Comparison of ENCODE assay signal across 16 cellular contexts in the genomic region with DNA sequence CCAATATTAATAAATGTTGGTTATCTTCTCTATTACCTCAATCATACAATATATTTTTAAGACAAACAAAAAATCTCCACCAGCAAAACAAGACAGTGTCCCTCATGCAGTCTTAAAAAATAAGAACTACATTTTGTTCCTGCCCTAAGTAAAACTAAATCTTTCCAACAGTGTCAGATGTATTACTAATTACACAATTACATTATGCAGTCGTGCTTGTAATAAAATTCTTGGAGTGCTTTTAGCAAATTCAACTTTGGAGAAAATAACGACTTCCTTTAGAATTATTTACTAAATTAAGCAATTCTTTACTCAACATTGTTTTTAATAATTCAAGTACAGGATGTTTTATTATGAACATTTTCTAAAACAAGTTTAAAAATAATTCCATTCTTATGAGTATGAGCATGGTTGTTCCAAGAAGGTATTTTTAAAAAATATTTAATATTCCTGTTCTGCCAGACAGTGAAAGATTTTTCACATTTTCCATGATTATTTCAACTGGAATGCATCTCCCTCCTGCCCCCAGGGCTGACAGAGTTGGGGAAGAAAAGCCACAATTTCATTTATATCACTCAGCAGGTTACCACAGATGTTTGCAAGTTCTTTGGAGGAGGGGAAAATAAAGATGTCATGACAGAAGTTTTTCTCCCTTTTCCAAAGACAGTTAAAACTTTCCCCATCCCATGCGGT.
A peak's percentile ranks its signal among the peaks of the same experiment; 100 is the strongest.
DNase-seq lines count a peak whose midpoint lies in the region; ATAC-seq, FAIRE-seq and TF ChIP-seq lines count a peak whose summit lies in the region.
"Had no signal": no experiment of that assay in that cellular context is flagged by ENCODE, and none has a peak within 500 bp of the region (broad histone marks: within the 10 kb centered on the region; RNA-seq: fewer than 3 reads in every experiment).

No MANE protein-coding gene starts in this region.

- no peaks in the 10 kb centered on the region for H3K36me3 Mint-ChIP-seq in natural killer cell treated with Interleukin-12 subunit alpha and Interleukin-12 subunit beta and Interleukin-15 and Interleukin-18, amount 100 ng/mL, for 72 hours

- H3K4me3 ChIP-seq in heart right ventricle (no peak overlapping the region), mammary epithelial cell (replicated peaks in 1 of 3; ENCODE audit: insufficient read depth in 1 of 3, low read depth in 2 of 3, low read length in 3 of 3) (no peak overlapping the region), keratinocyte (ENCODE audit: control insufficient read depth in 2 of 3, extremely low read depth in 1 of 3, insufficient read depth in 2 of 3, low read depth in 1 of 3, low read length in 3 of 3) (peak overlapping the region in 1 of 3 experiments; percentile 39)
- H3K4me3 ChIP-seq: A549 had no signal

- H3K27ac ChIP-seq in heart right ventricle (peak overlapping the region in 4 of 10 donors; percentile 47 to 70 (median 57)), mammary epithelial cell (ENCODE audit: insufficient read depth, low read depth, low read length) (peak overlapping the region; percentile 41), keratinocyte (ENCODE audit: control insufficient read depth, insufficient read depth, low read length) (peak overlapping the region; percentile 51)
- H3K27ac ChIP-seq: A549 had no signal

- H3K9me3 Mint-ChIP-seq in natural killer cell treated with Interleukin-12 subunit alpha and Interleukin-12 subunit beta and Interleukin-15 and Interleukin-18, amount 100 ng/mL, for 72 hours = no peaks in the 10 kb centered on the region
- H3K9me3 Mint-ChIP-seq: activated CD4-positive, alpha-beta memory T cell treated with anti-CD3 and anti-CD28 coated beads, Interleukin-2, amount 10 ng/mL, durations not matched to agents 7 days and 5 days; activated naive CD4-positive, alpha-beta T cell treated with anti-CD3 and anti-CD28 coated beads for 36 hours; T-helper 1 cell treated with Interleukin-12 subunit alpha and Interleukin-12 subunit beta and Interleukin-4 antibody, amounts not matched to agents 30 μg/mL and 1 μg/mL, for 36 hours had no signal

- peak overlapping the region; percentile 81 for H2AFZ ChIP-seq in mammary epithelial cell (ENCODE audit: low read depth, low read length)
- no peak overlapping the region for H2AFZ ChIP-seq in keratinocyte (ENCODE audit: control insufficient read depth, low read length)

- WGBS in heart right ventricle, 2 donors = 65% methylated on average over 3 of the region's 3 CpGs
- WGBS in mammary epithelial cell (ENCODE audit: low coverage, missing lambda C conversion rate) = 5% methylated on average over 2 of the region's 3 CpGs

- ATAC-seq in heart right ventricle (peak in 5 of 8 donors; percentile 49 to 78 (median 69)), GM21447 (IDR thresholded peaks at IDR 0.05; ENCODE audit: unreplicated experiment) (no peak)
- no peak for ATAC-seq in natural killer cell treated with Interleukin-12 subunit alpha and Interleukin-12 subunit beta and Interleukin-15 and Interleukin-18, amount 100 ng/mL, for 72 hours
- ATAC-seq: A549 had no signal

- H3K27me3 ChIP-seq in heart right ventricle (no peaks in the 10 kb centered on the region), mammary epithelial cell (ENCODE audit: insufficient read depth, low read length) (no peaks in the 10 kb centered on the region), keratinocyte (ENCODE audit: control insufficient read depth, extremely low read depth, insufficient read depth, low read length) (no peaks in the 10 kb centered on the region)

- no peak for FAIRE-seq in keratinocyte (lab: Jason Lieb, UNC)
- FAIRE-seq: A549 had no signal

- CTCF ChIA-PET in mammary epithelial cell (lab: Charles Lee; ENCODE audit: low non-redundant PET) = no interaction called here

- H3K27me3 Mint-ChIP-seq in natural killer cell treated with Interleukin-12 subunit alpha and Interleukin-12 subunit beta and Interleukin-15 and Interleukin-18, amount 100 ng/mL, for 72 hours = peaks cover 10 to 21% of the 10 kb centered on the region in 2 donors
- H3K27me3 Mint-ChIP-seq: activated CD4-positive, alpha-beta memory T cell treated with anti-CD3 and anti-CD28 coated beads, Interleukin-2, amount 10 ng/mL, durations not matched to agents 7 days and 5 days had no signal

- no peaks in the 10 kb centered on the region for H3K36me3 ChIP-seq in heart right ventricle
- no peaks in the 10 kb centered on the region for H3K36me3 ChIP-seq in mammary epithelial cell (ENCODE audit: insufficient read depth, low read length)
- H3K36me3 ChIP-seq in keratinocyte (ENCODE audit: control insufficient read depth in 2 of 2, extremely low read depth in 1 of 2, insufficient read depth in 2 of 2, low read length in 2 of 2) = no peaks in the 10 kb centered on the region

- no peak overlapping the region for H3K4me3 Mint-ChIP-seq in natural killer cell treated with Interleukin-12 subunit alpha and Interleukin-12 subunit beta and Interleukin-15 and Interleukin-18, amount 100 ng/mL, for 72 hours
- H3K4me3 Mint-ChIP-seq: activated CD4-positive, alpha-beta memory T cell treated with anti-CD3 and anti-CD28 coated beads, Interleukin-2, amount 10 ng/mL, durations not matched to agents 7 days and 5 days; activated naive CD4-positive, alpha-beta T cell treated with anti-CD3 and anti-CD28 coated beads for 36 hours; T-helper 1 cell treated with Interleukin-12 subunit alpha and Interleukin-12 subunit beta and Interleukin-4 antibody, amounts not matched to agents 30 μg/mL and 1 μg/mL, for 36 hours had no signal

- no peaks in the 10 kb centered on the region for H3K4me1 Mint-ChIP-seq in natural killer cell treated with Interleukin-12 subunit alpha and Interleukin-12 subunit beta and Interleukin-15 and Interleukin-18, amount 100 ng/mL, for 72 hours (ENCODE audit: low read depth in 2 of 2)
- H3K4me1 Mint-ChIP-seq: activated CD4-positive, alpha-beta memory T cell treated with anti-CD3 and anti-CD28 coated beads, Interleukin-2, amount 10 ng/mL, durations not matched to agents 7 days and 5 days had no signal

- no peak overlapping the region for H3K27ac Mint-ChIP-seq in natural killer cell treated with Interleukin-12 subunit alpha and Interleukin-12 subunit beta and Interleukin-15 and Interleukin-18, amount 100 ng/mL, for 72 hours
- H3K27ac Mint-ChIP-seq: activated CD4-positive, alpha-beta memory T cell treated with anti-CD3 and anti-CD28 coated beads, Interleukin-2, amount 10 ng/mL, durations not matched to agents 7 days and 5 days; activated naive CD4-positive, alpha-beta T cell treated with anti-CD3 and anti-CD28 coated beads for 36 hours; T-helper 1 cell treated with Interleukin-12 subunit alpha and Interleukin-12 subunit beta and Interleukin-4 antibody, amounts not matched to agents 30 μg/mL and 1 μg/mL, for 36 hours had no signal

- H3K4me1 ChIP-seq in heart right ventricle = no peaks in the 10 kb centered on the region
- H3K4me1 ChIP-seq in mammary epithelial cell (ENCODE audit: insufficient read depth, low read length) = peaks cover 32% of the 10 kb centered on the region
- H3K4me1 ChIP-seq in keratinocyte (ENCODE audit: control insufficient read depth, extremely low read depth, insufficient read depth, low read length) = peaks cover 24% of the 10 kb centered on the region
- H3K4me1 ChIP-seq: A549 had no signal

- TF ChIP-seq CTCF in heart right ventricle (IDR thresholded peaks at IDR 0.05) (no peak), mammary epithelial cell (conservative IDR thresholded peaks at IDR 0.05 in 1 of 2, IDR thresholded peaks at IDR 0.05 in 1 of 2; ENCODE audit: extremely low read depth in 1 of 2, insufficient read depth in 1 of 2, low read depth in 1 of 2, low read length in 2 of 2) (no peak), keratinocyte (optimal IDR thresholded peaks at IDR 0.05 in 1 of 3, IDR thresholded peaks at IDR 0.05 in 1 of 3, conservative IDR thresholded peaks at IDR 0.05 in 1 of 3; ENCODE audit: extremely low read depth in 1 of 3, insufficient read depth in 2 of 3, low read length in 3 of 3) (no peak)

- H3K4me2 ChIP-seq in mammary epithelial cell (ENCODE audit: insufficient read depth, low read depth, low read length) = peak overlapping the region; percentile 62
- H3K4me2 ChIP-seq in keratinocyte (ENCODE audit: control insufficient read depth, extremely low read depth, insufficient read depth, low read depth, low read length) = peak overlapping the region; percentile 60
- H3K4me2 ChIP-seq: A549 had no signal

- H4K20me1 ChIP-seq in mammary epithelial cell (ENCODE audit: insufficient read depth, low read length) = no peaks in the 10 kb centered on the region
- no peaks in the 10 kb centered on the region for H4K20me1 ChIP-seq in keratinocyte (ENCODE audit: control insufficient read depth, extremely low read depth, insufficient read depth, low read length)

- in situ Hi-C loops in mammary epithelial cell (cut with MboI; ENCODE audit: low sequenced_read_pairs in 2 of 2) = no loop called here

- H3K9ac ChIP-seq in mammary epithelial cell (ENCODE audit: insufficient read depth, low read length) (no peak overlapping the region), keratinocyte (ENCODE audit: control insufficient read depth, extremely low read depth, insufficient read depth, low read length) (no peak overlapping the region)

- DNase-seq in heart right ventricle (no peak), cardiac septum (ENCODE audit: low spot score) (no peak), mammary epithelial cell (peak; percentile 75), keratinocyte (ENCODE audit: low read depth, low spot score) (peak; percentile 75), DMS114 treated with DMSO at 0.1 percent for 48 hours (lab: John Stamatoyannopoulos, UW; ENCODE audit: unreplicated experiment) (no peak), medulla oblongata (ENCODE audit: extremely low spot score) (no peak)
- no peak for DNase-seq in natural killer cell treated with Interleukin-12 subunit alpha and Interleukin-12 subunit beta and Interleukin-15 and Interleukin-18, amount 100 ng/mL, for 72 hours (ENCODE audit: low spot score)
- DNase-seq: activated CD4-positive, alpha-beta memory T cell treated with anti-CD3 and anti-CD28 coated beads, Interleukin-2, amount 10 ng/mL, durations not matched to agents 7 days and 5 days; activated naive CD4-positive, alpha-beta T cell treated with anti-CD3 and anti-CD28 coated beads for 36 hours; DMS79; midbrain; NCI-H187; substantia nigra had no signal

- intact Hi-C loops in heart right ventricle (cut with DNase I) = no loop called here
- intact Hi-C loops in cardiac septum (cut with DNase I) = no loop called here
- intact Hi-C loops in mammary epithelial cell (cut with micrococcal nuclease) = no loop called here

- no peaks in the 10 kb centered on the region for H3K9me1 ChIP-seq in keratinocyte (ENCODE audit: control insufficient read depth, extremely low read depth, insufficient read depth, low read length)

- H3K79me2 ChIP-seq in mammary epithelial cell (ENCODE audit: insufficient read depth, low read length) (no peaks in the 10 kb centered on the region), keratinocyte (ENCODE audit: control insufficient read depth, insufficient read depth, low read length) (no peaks in the 10 kb centered on the region)

- dilution Hi-C loops in mammary epithelial cell (cut with HindIII; ENCODE audit: low sequenced_read_pairs) (no loop called here), keratinocyte (cut with MboI; ENCODE audit: extremely low pct_ligation_motif_present, low sequenced_read_pairs) (no loop called here)

- H3K9me3 ChIP-seq in heart right ventricle = no peaks in the 10 kb centered on the region
- H3K9me3 ChIP-seq in mammary epithelial cell (replicated peaks; ENCODE audit: insufficient read depth, low read length) = no peaks in the 10 kb centered on the region
- H3K9me3 ChIP-seq in keratinocyte (ENCODE audit: control insufficient read depth, low read depth, low read length) = no peaks in the 10 kb centered on the region
- H3K9me3 ChIP-seq: A549 had no signal

- no TSS peak for BruUV-seq in mammary epithelial cell (replicated peaks; lab: Mats Ljungman, UMichigan)

Comparison
In these comparisons a context has a peak if more than half of its experiments do, and no peak if none do; other contexts are left out.
1. ATAC-seq: peak in heart right ventricle (5 of 8); none in GM21447 (single experiment) and natural killer cell treated with Interleukin-12 subunit alpha and Interleukin-12 subunit beta and Interleukin-15 and Interleukin-18, amount 100 ng/mL, for 72 hours (0 of 2).
2. DNase-seq: peak in mammary epithelial cell (single experiment) and keratinocyte (single experiment); none in heart right ventricle (0 of 2), cardiac septum (single experiment), DMS114 treated with DMSO at 0.1 percent for 48 hours (single experiment), natural killer cell treated with Interleukin-12 subunit alpha and Interleukin-12 subunit beta and Interleukin-15 and Interleukin-18, amount 100 ng/mL, for 72 hours (single experiment) and medulla oblongata (single experiment).